9 cellular contexts compared by ENCODE assay signal in genomic region chr12:131773582-131774221, GRCh38. TPM values are rescaled to one million over a fixed set of nuclear protein-coding genes. Genes with fewer than 3 reads are reported as not detected.
A peak's percentile ranks its signal among the peaks of the same experiment; 100 is the strongest.
DNase-seq lines count a peak whose midpoint lies in the region; ATAC-seq and TF ChIP-seq lines count a peak whose summit lies in the region.
"Had no signal": no experiment of that assay in that cellular context is flagged by ENCODE, and none has a peak within 500 bp of the region (broad histone marks: within the 10 kb centered on the region; RNA-seq: fewer than 3 reads in every experiment).

No MANE protein-coding gene starts in this region.

- no peak for TF ChIP-seq CTCF in Peyer's patch (IDR thresholded peaks at IDR 0.05)
- TF ChIP-seq CTCF in testis (IDR thresholded peaks at IDR 0.05): no peak

- H3K27me3 ChIP-seq in Peyer's patch (no peaks in the 10 kb centered on the region), testis (no peaks in the 10 kb centered on the region)

- intact Hi-C loops in testis (cut with DNase I; ENCODE audit: low total_unique reads): no loop called here

- no peaks in the 10 kb centered on the region for H3K27me3 Mint-ChIP-seq in activated T-cell treated with anti-CD3 and anti-CD28 coated beads, Interleukin-2, amount 50 U/mL, for 24 hours
- H3K27me3 Mint-ChIP-seq: CD8-positive, alpha-beta memory T cell had no signal

- H3K4me1 Mint-ChIP-seq in activated T-cell treated with anti-CD3 and anti-CD28 coated beads, Interleukin-2, amount 50 U/mL, for 24 hours (ENCODE audit: low read depth): peaks cover 42% of the 10 kb centered on the region
- H3K4me1 Mint-ChIP-seq in stimulated activated effector memory CD8-positive, alpha-beta T cell treated with anti-CD3 and anti-CD28 coated beads, Interleukin-12 subunit alpha, Interleukin-12 subunit beta, amount 100 ng/mL, for 72 hours: peaks cover 10% of the 10 kb centered on the region

- no peaks in the 10 kb centered on the region for H3K9me3 Mint-ChIP-seq in activated T-cell treated with anti-CD3 and anti-CD28 coated beads, Interleukin-2, amount 50 U/mL, for 24 hours
- H3K9me3 Mint-ChIP-seq in stimulated activated effector memory CD8-positive, alpha-beta T cell treated with anti-CD3 and anti-CD28 coated beads, Interleukin-12 subunit alpha, Interleukin-12 subunit beta, amount 100 ng/mL, for 72 hours: no peaks in the 10 kb centered on the region
- H3K9me3 Mint-ChIP-seq: CD8-positive, alpha-beta memory T cell had no signal

- peak overlapping the region; percentile 80 for H3K27ac Mint-ChIP-seq in activated T-cell treated with anti-CD3 and anti-CD28 coated beads, Interleukin-2, amount 50 U/mL, for 24 hours
- peak overlapping the region; percentile 89 for H3K27ac Mint-ChIP-seq in stimulated activated effector memory CD8-positive, alpha-beta T cell treated with anti-CD3 and anti-CD28 coated beads, Interleukin-12 subunit alpha, Interleukin-12 subunit beta, amount 100 ng/mL, for 72 hours

- no peak overlapping the region for H3K4me3 Mint-ChIP-seq in activated T-cell treated with anti-CD3 and anti-CD28 coated beads, Interleukin-2, amount 50 U/mL, for 24 hours
- H3K4me3 Mint-ChIP-seq in stimulated activated effector memory CD8-positive, alpha-beta T cell treated with anti-CD3 and anti-CD28 coated beads, Interleukin-12 subunit alpha, Interleukin-12 subunit beta, amount 100 ng/mL, for 72 hours: peak overlapping the region; percentile 15

- ATAC-seq in HG02798 (IDR thresholded peaks at IDR 0.05; ENCODE audit: poor library complexity, unreplicated experiment): peak; percentile 64
- ATAC-seq in stimulated activated effector memory CD8-positive, alpha-beta T cell treated with anti-CD3 and anti-CD28 coated beads, Interleukin-12 subunit alpha, Interleukin-12 subunit beta, amount 100 ng/mL, for 72 hours: no peak

- H3K4me1 ChIP-seq in Peyer's patch: peaks cover 0 to 5% (median 0%) of the 10 kb centered on the region in 4 donors
- H3K4me1 ChIP-seq in testis: no peaks in the 10 kb centered on the region

- H3K9me3 ChIP-seq in Peyer's patch (no peaks in the 10 kb centered on the region), testis (no peaks in the 10 kb centered on the region)

- H3K36me3 ChIP-seq in Peyer's patch (peaks cover 0 to 61% (median 5%) of the 10 kb centered on the region in 3 donors), testis (ENCODE audit: low read depth, missing control alignments) (no peaks in the 10 kb centered on the region)

- TF ChIP-seq POLR2A in Peyer's patch (IDR thresholded peaks at IDR 0.05): no peak
- TF ChIP-seq POLR2A in testis (IDR thresholded peaks at IDR 0.05): no peak

- H3K27ac ChIP-seq in Peyer's patch: peak overlapping the region in 2 of 4 donors; percentile 29 to 81
- no peak overlapping the region for H3K27ac ChIP-seq in testis

- H3K4me3 ChIP-seq in Peyer's patch: peak overlapping the region in 1 of 4 donors; percentile 3
- no peak overlapping the region for H3K4me3 ChIP-seq in testis

- no peak for DNase-seq in activated T-cell treated with anti-CD3 and anti-CD28 coated beads, Interleukin-2, amount 50 U/mL, for 24 hours
- DNase-seq in activated T-cell treated with anti-CD3 and anti-CD28 coated beads, Interleukin-2, amount 50 U/mL, for 1 hour: no peak
- DNase-seq in Peyer's patch (peak in 2 of 3 donors; percentile 84 to 85), SW 1271 (lab: John Stamatoyannopoulos, UW) (no peak), testis (no peak), HuH-7.5 (ENCODE audit: low spot score) (no peak)
- no peak for DNase-seq in stimulated activated effector memory CD8-positive, alpha-beta T cell treated with anti-CD3 and anti-CD28 coated beads, Interleukin-12 subunit alpha, Interleukin-12 subunit beta, amount 100 ng/mL, for 72 hours (ENCODE audit: low spot score in 2 of 2)

- 87 to 94% methylated on average over 15 of the region's 15 CpGs for WGBS in testis, 2 donors

- peaks cover 94% of the 10 kb centered on the region for H3K36me3 Mint-ChIP-seq in activated T-cell treated with anti-CD3 and anti-CD28 coated beads, Interleukin-2, amount 50 U/mL, for 24 hours (ENCODE audit: low read depth)
- H3K36me3 Mint-ChIP-seq in stimulated activated effector memory CD8-positive, alpha-beta T cell treated with anti-CD3 and anti-CD28 coated beads, Interleukin-12 subunit alpha, Interleukin-12 subunit beta, amount 100 ng/mL, for 72 hours: peaks cover 97% of the 10 kb centered on the region

RNA-seq across cellular contexts. Expression of gene MMP17, which starts 54.5 kb away (rescaled TPM):
- total RNA-seq in Peyer's patch: 10 to 100 TPM in 1 of 4 donors, 1 to 10 TPM in 2, not detected in 1; 4.0 to 32.2 (median 5.3) TPM
- 10 to 100 TPM; 16.1 to 23.3 TPM for total RNA-seq in testis
- 13.2 TPM for polyA plus RNA-seq in testis (ENCODE audit: insufficient read depth, low read depth, low replicate concordance)
- polyA plus RNA-seq: CD8-positive, alpha-beta memory T cell had no signal

Comparison
In these comparisons a context has a peak if more than half of its experiments do, and no peak if none do; other contexts are left out.
1. DNase-seq: peak in Peyer's patch (2 of 3); none in activated T-cell treated with anti-CD3 and anti-CD28 coated beads, Interleukin-2, amount 50 U/mL, for 24 hours (single experiment), activated T-cell treated with anti-CD3 and anti-CD28 coated beads, Interleukin-2, amount 50 U/mL, for 1 hour (single experiment), stimulated activated effector memory CD8-positive, alpha-beta T cell treated with anti-CD3 and anti-CD28 coated beads, Interleukin-12 subunit alpha, Interleukin-12 subunit beta, amount 100 ng/mL, for 72 hours (0 of 2), SW 1271 (0 of 2), testis (single experiment) and HuH-7.5 (single experiment).